32 cellular contexts compared by ENCODE assay signal in the genomic region with DNA sequence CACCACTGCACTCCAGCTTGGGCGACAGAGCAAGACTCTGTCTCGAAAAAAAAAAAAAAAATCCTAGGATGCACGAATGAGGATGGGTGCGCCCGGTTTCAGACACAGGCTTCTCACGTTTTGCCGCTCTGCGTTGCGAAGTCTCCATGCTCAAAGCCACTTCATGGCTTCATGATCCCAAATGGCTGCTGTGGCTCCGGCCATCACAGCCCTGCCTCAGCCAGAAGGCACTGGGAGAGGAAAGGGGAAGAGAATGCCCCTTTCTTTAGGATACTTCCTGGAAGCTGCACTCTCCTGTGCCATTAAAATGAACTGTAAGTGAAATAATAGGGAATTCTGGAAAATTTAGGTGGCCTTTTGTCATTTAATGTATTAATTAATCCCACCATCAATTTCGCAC.
"Had no signal": no experiment of that assay in that cellular context is flagged by ENCODE, and none has a peak within 500 bp of the region (broad histone marks: within the 10 kb centered on the region; RNA-seq: fewer than 3 reads in every experiment).

No MANE protein-coding gene starts in this region.

- H3K9ac ChIP-seq: KMS-11 had no signal

- ATAC-seq: activated CD8-positive, alpha-beta T cell treated with anti-CD3 and anti-CD28 coated beads, Interleukin-2, amount 10 ng/mL, durations not matched to agents 7 days and 5 days; Right ventricle myocardium inferior had no signal

- H3K9me3 Mint-ChIP-seq: activated CD4-positive, alpha-beta T cell treated with anti-CD3 and anti-CD28 coated beads, Interleukin-2, amount 10 ng/mL, durations not matched to agents 24 days and 14 days; activated naive CD4-positive, alpha-beta T cell treated with anti-CD3 and anti-CD28 coated beads, Interleukin-2, amount 50 U/mL, for 24 hours; activated T-cell treated with anti-CD3 and anti-CD28 coated beads, Interleukin-2, amount 50 U/mL, for 24 hours; activated T-helper 2 cell treated with anti-CD3 and anti-CD28 coated beads, Interferon-gamma antibody, Interleukin-2, Interleukin-4, amounts not matched to agents 10 μg/mL and 5 μg/mL and 100 μg/mL, durations not matched to agents 14 hours and 24 hours and 36 hours; central memory CD8-positive, alpha-beta T cell had no signal

- H3K4me3 Mint-ChIP-seq: activated CD4-positive, alpha-beta T cell treated with anti-CD3 and anti-CD28 coated beads, Interleukin-2, amount 10 ng/mL, durations not matched to agents 24 days and 14 days; activated CD8-positive, alpha-beta T cell treated with anti-CD3 and anti-CD28 coated beads, Interleukin-2, amount 10 ng/mL, durations not matched to agents 7 days and 5 days; activated naive CD4-positive, alpha-beta T cell treated with anti-CD3 and anti-CD28 coated beads, Interleukin-2, amount 50 U/mL, for 24 hours; activated naive CD8-positive, alpha-beta T cell treated with anti-CD3 and anti-CD28 coated beads, Interleukin-2, amount 10 ng/mL, durations not matched to agents 7 days and 5 days; activated T-cell treated with anti-CD3 and anti-CD28 coated beads, Interleukin-2, amount 50 U/mL, for 24 hours; brain; central memory CD8-positive, alpha-beta T cell had no signal

- FAIRE-seq: RCC 7860 had no signal

- DNase-seq: activated CD4-positive, alpha-beta T cell treated with anti-CD3 and anti-CD28 coated beads for 1 hour; activated CD4-positive, alpha-beta T cell treated with anti-CD3 and anti-CD28 coated beads, Interleukin-2, amount 10 ng/mL, durations not matched to agents 24 days and 14 days; activated CD4-positive, alpha-beta T cell treated with anti-CD3 and anti-CD28 coated beads, Interleukin-2, amount 50 U/mL, for 4 hours; activated CD4-positive, CD25-positive, alpha-beta regulatory T cell; activated CD8-positive, alpha-beta T cell treated with anti-CD3 and anti-CD28 coated beads, Interleukin-2, amount 10 ng/mL, durations not matched to agents 7 days and 5 days; activated gamma-delta T cell; activated naive CD4-positive, alpha-beta T cell treated with Interleukin-2 at 50 U/mL for 16 hours; activated naive CD8-positive, alpha-beta T cell treated with anti-CD3 and anti-CD28 coated beads, Interleukin-2, amount 10 ng/mL, durations not matched to agents 7 days and 5 days; activated T-cell treated with anti-CD3 and anti-CD28 coated beads, Interleukin-2, amount 50 U/mL, for 24 hours; amygdala; MM.1S; NCI-H1092; NCI-H1436 treated with DMSO at 0.1 percent for 48 hours; NCI-H1694 treated with DMSO at 0.1 percent for 48 hours; NCI-H2029 treated with DMSO at 0.1 percent for 48 hours; NCI-H2171 treated with DMSO at 0.1 percent for 48 hours; NCI-H226; NCI-H446 treated with DMSO at 0.1 percent for 48 hours; NCI-H524; SIG-M5; T-helper 1 cell; T-helper 2 cell; T-helper 9 cell had no signal

- H3K4me1 Mint-ChIP-seq: activated CD4-positive, alpha-beta T cell treated with anti-CD3 and anti-CD28 coated beads, Interleukin-2, amount 10 ng/mL, durations not matched to agents 24 days and 14 days; activated naive CD4-positive, alpha-beta T cell treated with anti-CD3 and anti-CD28 coated beads, Interleukin-2, amount 50 U/mL, for 24 hours; activated naive CD8-positive, alpha-beta T cell treated with anti-CD3 and anti-CD28 coated beads, Interleukin-2, amount 10 ng/mL, durations not matched to agents 7 days and 5 days; central memory CD8-positive, alpha-beta T cell had no signal

- H3K36me3 Mint-ChIP-seq: activated naive CD4-positive, alpha-beta T cell treated with anti-CD3 and anti-CD28 coated beads, Interleukin-2, amount 50 U/mL, for 24 hours; activated naive CD8-positive, alpha-beta T cell treated with anti-CD3 and anti-CD28 coated beads, Interleukin-2, amount 10 ng/mL, durations not matched to agents 7 days and 5 days; brain had no signal

- H3K27ac ChIP-seq: KMS-11, RWPE1, VCaP had no signal

- H3K4me2 ChIP-seq: KMS-11 had no signal

- H3K27me3 Mint-ChIP-seq: activated CD4-positive, alpha-beta T cell treated with anti-CD3 and anti-CD28 coated beads, Interleukin-2, amount 10 ng/mL, durations not matched to agents 24 days and 14 days; activated naive CD8-positive, alpha-beta T cell treated with anti-CD3 and anti-CD28 coated beads, Interleukin-2, amount 10 ng/mL, durations not matched to agents 7 days and 5 days had no signal

- H3K27ac Mint-ChIP-seq: activated CD4-positive, alpha-beta T cell treated with anti-CD3 and anti-CD28 coated beads, Interleukin-2, amount 10 ng/mL, durations not matched to agents 24 days and 14 days; activated CD8-positive, alpha-beta T cell treated with anti-CD3 and anti-CD28 coated beads, Interleukin-2, amount 10 ng/mL, durations not matched to agents 7 days and 5 days; activated naive CD4-positive, alpha-beta T cell treated with anti-CD3 and anti-CD28 coated beads, Interleukin-2, amount 50 U/mL, for 24 hours; activated naive CD8-positive, alpha-beta T cell treated with anti-CD3 and anti-CD28 coated beads, Interleukin-2, amount 10 ng/mL, durations not matched to agents 7 days and 5 days; activated T-cell treated with anti-CD3 and anti-CD28 coated beads, Interleukin-2, amount 50 U/mL, for 24 hours; activated T-helper 2 cell treated with anti-CD3 and anti-CD28 coated beads, Interferon-gamma antibody, Interleukin-2, Interleukin-4, amounts not matched to agents 10 μg/mL and 5 μg/mL and 100 μg/mL, durations not matched to agents 14 hours and 24 hours and 36 hours; brain had no signal
